Comparison of ENCODE assay signal across 8 cellular contexts in the genomic region with DNA sequence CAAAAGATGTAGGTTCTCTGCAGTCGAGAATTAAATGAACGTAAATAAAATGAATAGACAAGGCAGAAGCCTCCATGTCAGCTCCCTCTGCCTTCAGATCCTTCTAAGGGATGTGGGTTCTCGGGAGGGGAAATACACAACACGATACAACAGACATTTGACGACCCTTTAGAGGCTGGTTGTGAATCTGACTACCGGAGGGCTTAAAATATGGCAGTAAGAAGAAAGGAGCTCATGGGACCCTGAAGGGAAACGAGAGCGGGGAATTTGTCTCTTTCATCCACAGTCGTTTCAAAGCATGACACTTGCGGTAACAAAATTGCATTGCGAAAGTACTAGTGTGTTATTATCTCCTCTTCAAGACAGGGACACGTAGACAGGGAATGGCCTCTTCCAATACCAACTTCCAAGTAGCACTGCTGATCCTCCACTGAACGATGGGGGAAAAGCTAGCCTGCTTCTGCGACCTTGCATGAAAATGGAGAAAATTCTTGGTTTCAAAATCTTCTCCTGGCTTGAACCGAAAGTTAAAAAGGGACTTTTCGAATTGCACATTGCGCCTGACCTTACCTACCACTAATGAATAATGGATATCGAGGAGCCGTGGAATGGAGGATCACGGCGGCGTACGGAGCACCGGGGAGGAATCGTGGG. TPM values are rescaled to one million over a fixed set of nuclear protein-coding genes. Genes with fewer than 3 reads are reported as not detected.
A peak's percentile ranks its signal among the peaks of the same experiment; 100 is the strongest.
DNase-seq lines count a peak whose midpoint lies in the region; ATAC-seq and TF ChIP-seq lines count a peak whose summit lies in the region.

No MANE protein-coding gene starts in this region.

- no peak overlapping the region for H3K27ac Mint-ChIP-seq in chondrocyte (ENCODE audit: unreplicated experiment)
- peak overlapping the region; percentile 77 for H3K27ac Mint-ChIP-seq in mesothelial cell of epicardium

- H3K4me3 Mint-ChIP-seq in chondrocyte (ENCODE audit: unreplicated experiment) (peak overlapping the region; percentile 90), mesothelial cell of epicardium (peak overlapping the region; percentile 91)

- H3K27me3 ChIP-seq in cardiac muscle cell: peaks cover 47% of the 10 kb centered on the region

- peaks cover 5% of the 10 kb centered on the region for H3K4me1 ChIP-seq in cardiac muscle cell (ENCODE audit: low read depth)

- H3K27me3 Mint-ChIP-seq in chondrocyte (ENCODE audit: low read depth) (peaks cover 27% of the 10 kb centered on the region), mesothelial cell of epicardium (ENCODE audit: low read depth) (peaks cover 65% of the 10 kb centered on the region)

- DNase-seq in cardiac muscle cell (ENCODE audit: low read depth in 1 of 2, low spot score in 1 of 2) (peak; percentile 6 to 42), left cardiac atrium (no peak), NCI-H69 (lab: John Stamatoyannopoulos, UW) (peak; percentile 46), chondrocyte (ENCODE audit: low spot score) (no peak), mesothelial cell of epicardium (ENCODE audit: low spot score in 2 of 2, unreplicated experiment in 2 of 2) (no peak), NCI-H526 (lab: John Stamatoyannopoulos, UW) (no peak)
- DNase-seq in activated CD8-positive, alpha-beta memory T cell treated with anti-CD3 and anti-CD28 coated beads, Interleukin-2, amount 50 U/mL, for 4 hours: no peak

- no peak overlapping the region for H3K27ac ChIP-seq in cardiac muscle cell

- ATAC-seq in left cardiac atrium (no peak), HG02571 (IDR thresholded peaks at IDR 0.05; ENCODE audit: unreplicated experiment) (no peak)

- H3K4me3 ChIP-seq in cardiac muscle cell: peak overlapping the region; percentile 69

- H3K4me1 Mint-ChIP-seq in chondrocyte (ENCODE audit: low read depth) (peaks cover 26% of the 10 kb centered on the region), mesothelial cell of epicardium (peaks cover 31% of the 10 kb centered on the region)

- TF ChIP-seq CTCF in cardiac muscle cell (IDR thresholded peaks at IDR 0.05; ENCODE audit: low read depth, low read length) (no peak), chondrocyte (IDR thresholded peaks at IDR 0.05) (no peak), mesothelial cell of epicardium (IDR thresholded peaks at IDR 0.05; ENCODE audit: unreplicated experiment) (no peak)

- no peaks in the 10 kb centered on the region for H3K9me3 ChIP-seq in cardiac muscle cell (ENCODE audit: low read depth)

- H3K36me3 Mint-ChIP-seq in chondrocyte (ENCODE audit: low read depth) (peaks cover 1% of the 10 kb centered on the region), mesothelial cell of epicardium (no peaks in the 10 kb centered on the region)

- intact Hi-C loops in left cardiac atrium (cut with DNase I): loop anchor here in 1 of 2 donors (10.0 kb wide), 1 partner anchor 133 kb away; no protein-coding TSS in a partner anchor

- no peaks in the 10 kb centered on the region for H3K9me3 Mint-ChIP-seq in chondrocyte (ENCODE audit: low read depth)
- H3K9me3 Mint-ChIP-seq in mesothelial cell of epicardium: no peaks in the 10 kb centered on the region

- H3K36me3 ChIP-seq in cardiac muscle cell: no peaks in the 10 kb centered on the region

RNA-seq across cellular contexts. Expression of gene TNRC6C, which starts 1.2 kb away (rescaled TPM):
- total RNA-seq in cardiac muscle cell: 7.1 and 13.3 TPM in 2 replicates
- polyA plus RNA-seq in cardiac muscle cell: 6.5 and 7.4 TPM in 2 replicates
- total RNA-seq in left cardiac atrium: 10 to 100 TPM; 21.1 to 24.5 TPM
- total RNA-seq in chondrocyte: 16.8 to 23.9 TPM (median 19.8 TPM) in 3 replicates
- total RNA-seq in mesothelial cell of epicardium: 21.2 to 30.3 TPM (median 27.0 TPM) in 3 replicates

Comparison
In these comparisons a context has a peak if more than half of its experiments do, and no peak if none do; other contexts are left out.
1. DNase-seq: peak in cardiac muscle cell (2 of 2) and NCI-H69 (single experiment); none in left cardiac atrium (single experiment), chondrocyte (single experiment), mesothelial cell of epicardium (0 of 2), NCI-H526 (0 of 2) and activated CD8-positive, alpha-beta memory T cell treated with anti-CD3 and anti-CD28 coated beads, Interleukin-2, amount 50 U/mL, for 4 hours (single experiment).